In genomic region chr3:39189648-39190269, GRCh38 we compare ENCODE assay signal across 8 cellular contexts. TPM values are rescaled to one million over a fixed set of nuclear protein-coding genes. Genes with fewer than 3 reads are reported as not detected.
DNase-seq lines count a peak whose midpoint lies in the region; ATAC-seq and TF ChIP-seq lines count a peak whose summit lies in the region.

No MANE protein-coding gene starts in this region.

- H3K9ac ChIP-seq in BLaER1 (no peak overlapping the region), skeletal muscle tissue (ENCODE audit: low read depth in 1 of 3, low read length in 3 of 3) (peak overlapping the region; percentile 95 to 99 (median 99))

- H2AFZ ChIP-seq in hepatocyte: no peak overlapping the region

- H3K4me1 ChIP-seq in BLaER1 (peaks cover 45% of the 10 kb centered on the region), hepatocyte (ENCODE audit: insufficient read depth) (no peaks in the 10 kb centered on the region), skeletal muscle tissue (ENCODE audit: control insufficient read depth in 3 of 3, insufficient read depth in 3 of 3, low read length in 3 of 3) (peaks cover 50 to 86% (median 75%) of the 10 kb centered on the region in 3 donors)

- no peaks in the 10 kb centered on the region for H3K79me2 ChIP-seq in hepatocyte

- H3K27me3 ChIP-seq in BLaER1: no peaks in the 10 kb centered on the region
- no peaks in the 10 kb centered on the region for H3K27me3 ChIP-seq in MG63
- H3K27me3 ChIP-seq in hepatocyte: no peaks in the 10 kb centered on the region
- no peaks in the 10 kb centered on the region for H3K27me3 ChIP-seq in skeletal muscle tissue (ENCODE audit: control insufficient read depth in 3 of 3, insufficient read depth in 3 of 3, low read length in 3 of 3)

- H3K9me3 ChIP-seq in BLaER1 (no peaks in the 10 kb centered on the region), MG63 (no peaks in the 10 kb centered on the region), hepatocyte (ENCODE audit: low read depth) (no peaks in the 10 kb centered on the region), skeletal muscle tissue (ENCODE audit: control insufficient read depth in 3 of 3, low read length in 3 of 3) (no peaks in the 10 kb centered on the region)

- H3K36me3 ChIP-seq in BLaER1: no peaks in the 10 kb centered on the region
- H3K36me3 ChIP-seq in MG63: no peaks in the 10 kb centered on the region
- no peaks in the 10 kb centered on the region for H3K36me3 ChIP-seq in hepatocyte (replicated peaks; ENCODE audit: insufficient read depth, low read depth)
- H3K36me3 ChIP-seq in skeletal muscle tissue (ENCODE audit: control insufficient read depth in 3 of 3, insufficient read depth in 3 of 3, low read length in 3 of 3): peaks cover 30 to 55% (median 41%) of the 10 kb centered on the region in 3 donors

- H3K4me3 ChIP-seq in BLaER1 (no peak overlapping the region), MG63 (no peak overlapping the region), astrocyte of the cerebellum (ENCODE audit: low read depth, low read length) (no peak overlapping the region), hepatocyte (no peak overlapping the region), skeletal muscle tissue (ENCODE audit: low read length in 3 of 3) (peak overlapping the region; percentile 79 to 93 (median 91))

- ATAC-seq in GM18873 (IDR thresholded peaks at IDR 0.05; ENCODE audit: low FRiP score, unreplicated experiment): peak; percentile 51
- ATAC-seq in GM19035 (IDR thresholded peaks at IDR 0.05; ENCODE audit: unreplicated experiment): no peak

- WGBS in hepatocyte (ENCODE audit: low lambda C conversion rate, missing lambda C conversion rate): 38% methylated on average over 8 of the region's 8 CpGs

- DNase-seq in MG63: peak; percentile 17
- peak; percentile 73 for DNase-seq in SW480 (ENCODE audit: low spot score)
- DNase-seq in astrocyte of the cerebellum (ENCODE audit: low read depth): peak; percentile 37
- DNase-seq in hepatocyte (ENCODE audit: low spot score): peak; percentile 86

- H3K4me2 ChIP-seq in BLaER1 (peak overlapping the region; percentile 72), hepatocyte (no peak overlapping the region)

- in situ Hi-C loops in astrocyte of the cerebellum (cut with HindIII; ENCODE audit: low sequenced_read_pairs): loop anchor here (5.0 kb wide), 2 partner anchors 82 to 103 kb away; partner anchors contain the start of genes GORASP1 and TTC21A

- H3K9me2 ChIP-seq in hepatocyte (replicated peaks; ENCODE audit: insufficient read depth): no peaks in the 10 kb centered on the region

- TF ChIP-seq CTCF in astrocyte of the cerebellum (IDR thresholded peaks at IDR 0.05; ENCODE audit: low read depth, low read length, missing control alignments): peak; percentile 77
- peak; percentile 80 for TF ChIP-seq CTCF in hepatocyte (IDR thresholded peaks at IDR 0.05; ENCODE audit: poor library complexity)

- H4K20me1 ChIP-seq in BLaER1 (no peaks in the 10 kb centered on the region), hepatocyte (ENCODE audit: insufficient read depth, poor library complexity, severe bottlenecking) (no peaks in the 10 kb centered on the region)

- H3K27ac ChIP-seq in BLaER1: no peak overlapping the region
- H3K27ac ChIP-seq in hepatocyte: no peak overlapping the region
- peak overlapping the region; percentile 100 for H3K27ac ChIP-seq in skeletal muscle tissue (ENCODE audit: low read depth, low read length)

RNA-seq across cellular contexts. Expression of gene XIRP1, which starts 2.6 kb away (rescaled TPM):
- not detected in 2 replicates for total RNA-seq in MG63 (2014; rRNA removed; shearing (Covaris generic); ENCODE audit: low replicate concordance)
- total RNA-seq in hepatocyte (0.10 TPM in 1 of 2 replicates, not detected in the other), skeletal muscle tissue (30.8 TPM)
- polyA plus RNA-seq in hepatocyte: 1.4 TPM in 1 of 2 replicates, not detected in the other

RNA-seq across cellular contexts. Expression of gene CSRNP1, which starts 36.4 kb away (rescaled TPM):
- 8.4 TPM in 2 replicates for total RNA-seq in MG63 (2014; rRNA removed; shearing (Covaris generic); ENCODE audit: low replicate concordance)
- total RNA-seq in hepatocyte (71.6 and 78.7 TPM in 2 replicates), skeletal muscle tissue (8.9 TPM)
- polyA plus RNA-seq in hepatocyte: 112 and 115 TPM in 2 replicates

Comparison
In these comparisons a context has a peak if more than half of its experiments do, and no peak if none do; other contexts are left out.
1. H3K4me3 ChIP-seq: peak in skeletal muscle tissue (3 of 3); none in BLaER1 (single experiment), MG63 (single experiment), astrocyte of the cerebellum (single experiment) and hepatocyte (single experiment).
2. DNase-seq: peak in every context shown above with its lines; median percentile 86 in hepatocyte; 73 in SW480; 37 in astrocyte of the cerebellum; 17 in MG63.
3. RNA of gene XIRP1, which starts 2.6 kb away (total RNA-seq): 30.8 TPM in skeletal muscle tissue (single experiment); 0.10 TPM in hepatocyte and not detected in MG63; every median in the first group is over 10 times any median in the second.